ENCODE assay signal across 9 cellular contexts in the genomic region with DNA sequence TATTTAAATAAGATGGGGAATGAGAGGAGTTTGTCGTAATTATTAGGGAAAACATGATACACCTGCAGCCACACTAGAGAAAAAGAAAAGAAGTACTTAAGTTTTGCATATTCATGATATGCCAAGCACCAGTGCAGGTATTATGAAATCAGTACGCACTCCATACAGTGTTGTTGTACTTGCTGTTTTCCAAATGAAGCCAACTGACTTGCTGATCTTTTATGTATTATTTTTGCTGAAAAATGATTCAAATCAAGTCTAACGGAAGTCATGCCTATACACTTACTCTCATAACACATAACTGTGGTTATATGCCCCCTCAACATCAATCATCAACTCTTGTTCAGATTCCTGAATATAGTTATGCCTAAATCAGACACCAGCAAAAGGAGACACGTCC.
"Had no signal": no experiment of that assay in that cellular context is flagged by ENCODE, and none has a peak within 500 bp of the region (broad histone marks: within the 10 kb centered on the region; RNA-seq: fewer than 3 reads in every experiment).

No MANE protein-coding gene starts in this region.

- H3K36me3 Mint-ChIP-seq: IgD-negative memory B cell had no signal

- H3K27ac ChIP-seq: GM23248 had no signal

- H3K9me3 ChIP-seq: HAP-1 had no signal

- DNase-seq: GM23248, GOT3, H7, HFFc6, KBM-7 had no signal

- H3K27ac Mint-ChIP-seq: HFFc6, IgD-negative memory B cell had no signal

- H3K4me3 ChIP-seq: GM23248, HAP-1 had no signal

- H3K36me3 ChIP-seq: HAP-1 had no signal

- H3K9ac ChIP-seq: GM23248 had no signal

- H3K4me1 Mint-ChIP-seq: IgD-negative memory B cell had no signal

- ATAC-seq: HCT116, HepG2 had no signal

- H3K4me3 Mint-ChIP-seq: HFFc6, IgD-negative memory B cell had no signal
